ENCODE assay signal across 9 cellular contexts in genomic region chr7:27245798-27246691, GRCh38. TPM values are rescaled to one million over a fixed set of nuclear protein-coding genes. Genes with fewer than 3 reads are reported as not detected.
DNase-seq lines count a peak whose midpoint lies in the region; ATAC-seq and TF ChIP-seq lines count a peak whose summit lies in the region.
"Had no signal": no experiment of that assay in that cellular context is flagged by ENCODE, and none has a peak within 500 bp of the region (broad histone marks: within the 10 kb centered on the region; RNA-seq: fewer than 3 reads in every experiment).

No MANE protein-coding gene starts in this region.

- H3K27ac ChIP-seq in RWPE2 (ENCODE audit: poor library complexity, severe bottlenecking) (no peak overlapping the region), gastrocnemius medialis (no peak overlapping the region), MM.1S (ENCODE audit: low read length) (no peak overlapping the region)

- ATAC-seq in RWPE2 (ENCODE audit: low read depth) (peak; percentile 45), gastrocnemius medialis (no peak), HG03460 (IDR thresholded peaks at IDR 0.05; ENCODE audit: unreplicated experiment) (no peak), GM21786 (IDR thresholded peaks at IDR 0.05; ENCODE audit: unreplicated experiment) (no peak)

- no peak for TF ChIP-seq POLR2A in gastrocnemius medialis (IDR thresholded peaks at IDR 0.05)

- H3F3A ChIP-seq in MM.1S (ENCODE audit: insufficient read depth, low read length) = no peaks in the 10 kb centered on the region

- H3K9ac ChIP-seq in MM.1S (ENCODE audit: low read length) = no peak overlapping the region

- no peak overlapping the region for H3K4me2 ChIP-seq in MM.1S (ENCODE audit: low read depth, low read length)

- H3K36me3 ChIP-seq in H7 (replicated peaks; ENCODE audit: control insufficient read depth, insufficient read depth, low read length) (no peaks in the 10 kb centered on the region), RWPE2 (ENCODE audit: low read depth) (no peaks in the 10 kb centered on the region), gastrocnemius medialis (no peaks in the 10 kb centered on the region), MM.1S (replicated peaks; ENCODE audit: insufficient read depth, low read length) (no peaks in the 10 kb centered on the region)

- no peaks in the 10 kb centered on the region for H4K20me1 ChIP-seq in MM.1S (ENCODE audit: insufficient read depth, low read length)

- peaks cover 100% of the 10 kb centered on the region for H3K27me3 ChIP-seq in H7 (ENCODE audit: control insufficient read depth, insufficient read depth, low read length)
- H3K27me3 ChIP-seq in RWPE2 (ENCODE audit: insufficient read depth, poor library complexity, severe bottlenecking) = peaks cover 41% of the 10 kb centered on the region
- H3K27me3 ChIP-seq in gastrocnemius medialis = peaks cover 96 to 100% (median 100%) of the 10 kb centered on the region in 3 donors
- H3K27me3 ChIP-seq in MM.1S (replicated peaks; ENCODE audit: insufficient read depth, low read length) = peaks cover 53% of the 10 kb centered on the region

- H3K4me3 ChIP-seq in H7 (ENCODE audit: insufficient read depth, low read depth, low read length) (peak overlapping the region; percentile 12; the same call in 1 of the 2 replicates), RWPE2 (ENCODE audit: severe bottlenecking) (no peak overlapping the region), iPS-11a (ENCODE audit: low read depth, low read length) (peak overlapping the region; percentile 14), gastrocnemius medialis (peak overlapping the region; percentile 5 to 57 (median 34)), MM.1S (ENCODE audit: low read length) (no peak overlapping the region)

- H3K4me1 ChIP-seq in RWPE2 (ENCODE audit: insufficient read depth, poor library complexity, severe bottlenecking) (peaks cover 6% of the 10 kb centered on the region), gastrocnemius medialis (peaks cover 5 to 30% of the 10 kb centered on the region in 2 donors), MM.1S (ENCODE audit: low read length) (no peaks in the 10 kb centered on the region)

- intact Hi-C loops in gastrocnemius medialis (cut with DNase I; ENCODE audit: low total_unique reads) = no loop called here

- H3K9me3 ChIP-seq in RWPE2 (ENCODE audit: severe bottlenecking) = no peaks in the 10 kb centered on the region
- H3K9me3 ChIP-seq in gastrocnemius medialis = no peaks in the 10 kb centered on the region
- H3K9me3 ChIP-seq in MM.1S (replicated peaks; ENCODE audit: insufficient read depth, low read length) = no peaks in the 10 kb centered on the region

- in situ Hi-C loops in gastrocnemius medialis (cut with MboI; ENCODE audit: low sequenced_read_pairs in 4 of 4) = no loop called here

- no peak overlapping the region for H2AFZ ChIP-seq in MM.1S (ENCODE audit: low read length)

- no peak for TF ChIP-seq CTCF in RWPE2 (IDR thresholded peaks at IDR 0.05; ENCODE audit: poor library complexity, severe bottlenecking)
- TF ChIP-seq CTCF in gastrocnemius medialis (IDR thresholded peaks at IDR 0.05 in 4 of 5, conservative IDR thresholded peaks at IDR 0.05 in 1 of 5) = no peak
- no peak for TF ChIP-seq CTCF in MM.1S (IDR thresholded peaks at IDR 0.05; ENCODE audit: low read length)

- no peaks in the 10 kb centered on the region for H3K9me2 ChIP-seq in MM.1S (replicated peaks; ENCODE audit: insufficient read depth, low read length)

- DNase-seq in H7 (peak; percentile 86), RWPE2 (ENCODE audit: low spot score) (no peak), gastrocnemius medialis (no peak), T1000 (lab: John Stamatoyannopoulos, UW) (no peak), MM.1S (no peak)
- DNase-seq: KG1 had no signal

- H3K79me2 ChIP-seq in MM.1S (ENCODE audit: low read length) = no peaks in the 10 kb centered on the region

RNA-seq across cellular contexts. Expression of gene EVX1, which starts 3.4 kb away (rescaled TPM):
- total RNA-seq in H7 (2014; rRNA removed; shearing (Covaris generic)) = not detected in 2 replicates
- not detected for total RNA-seq in gastrocnemius medialis

RNA-seq across cellular contexts. Expression of gene HOXA13, which starts 46.2 kb away (rescaled TPM):
- not detected in 2 replicates for total RNA-seq in H7 (2014; rRNA removed; shearing (Covaris generic))
- total RNA-seq in gastrocnemius medialis = 1 to 10 TPM in 3 of 4 donors, under 1 TPM in 1; 0.82 to 2.4 (median 1.7) TPM

Comparison
In these comparisons a context has a peak if more than half of its experiments do, and no peak if none do; other contexts are left out.
1. H3K4me3 ChIP-seq: peak in H7 (single experiment), iPS-11a (single experiment) and gastrocnemius medialis (4 of 4); none in RWPE2 (single experiment) and MM.1S (single experiment).